Comparison of ENCODE assay signal across 20 cellular contexts in the genomic region with DNA sequence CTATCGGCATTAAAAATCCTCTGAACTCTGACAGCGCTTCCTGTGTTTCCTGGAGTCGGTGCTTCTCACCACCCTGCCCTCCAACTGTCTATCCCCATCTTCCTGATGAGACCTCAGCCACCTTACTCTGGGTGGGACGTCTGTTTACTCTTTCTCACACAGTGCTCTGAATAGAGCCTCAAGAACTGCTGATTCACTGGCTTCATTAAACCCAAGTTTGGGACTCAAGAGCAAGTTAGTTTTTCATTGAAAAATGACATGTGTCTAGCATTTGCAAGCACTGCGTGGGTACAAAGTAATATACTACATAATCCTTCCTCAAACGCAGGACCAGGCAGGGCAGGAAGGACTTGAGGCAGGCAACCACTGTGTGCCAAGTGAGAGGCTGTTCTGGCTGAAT. TPM values are rescaled to one million over a fixed set of nuclear protein-coding genes. Genes with fewer than 3 reads are reported as not detected.
DNase-seq lines count a peak whose midpoint lies in the region; ATAC-seq and TF ChIP-seq lines count a peak whose summit lies in the region.
"Had no signal": no experiment of that assay in that cellular context is flagged by ENCODE, and none has a peak within 500 bp of the region (broad histone marks: within the 10 kb centered on the region; RNA-seq: fewer than 3 reads in every experiment).

No MANE protein-coding gene starts in this region.

- H3K4me3 Mint-ChIP-seq in CD4-positive, CD25-positive, alpha-beta regulatory T cell: no peak overlapping the region
- H3K4me3 Mint-ChIP-seq in HFFc6: no peak overlapping the region
- H3K4me3 Mint-ChIP-seq in neural crest cell: no peak overlapping the region

- H3K36me3 Mint-ChIP-seq in CD4-positive, CD25-positive, alpha-beta regulatory T cell: peaks cover 40% of the 10 kb centered on the region
- H3K36me3 Mint-ChIP-seq in HFFc6 (ENCODE audit: low read depth): peaks cover 59% of the 10 kb centered on the region
- H3K36me3 Mint-ChIP-seq in neural crest cell (ENCODE audit: low read depth): peaks cover 32% of the 10 kb centered on the region

- DNase-seq in CD4-positive, CD25-positive, alpha-beta regulatory T cell: no peak
- no peak for DNase-seq in HFFc6
- DNase-seq in body of pancreas: no peak
- no peak for DNase-seq in neural crest cell (ENCODE audit: low read depth, low spot score)
- DNase-seq in superior temporal gyrus (ENCODE audit: extremely low spot score): no peak
- DNase-seq in NCI-H82 treated with DMSO at 0.1 percent for 48 hours (lab: John Stamatoyannopoulos, UW; ENCODE audit: unreplicated experiment): no peak
- DNase-seq in NCI-H128 (lab: John Stamatoyannopoulos, UW; ENCODE audit: unreplicated experiment): no peak
- DNase-seq: C1 segment of cervical spinal cord, DMS79 treated with DMSO at 0.1 percent for 48 hours, H7, Karpas-422, MG63, NCI-H1048, NCI-H1694, NCI-H2081 treated with DMSO at 0.1 percent for 48 hours, NCI-H510A, NCI-H748 treated with DMSO at 0.1 percent for 48 hours, OCI-M1, SHP77 had no signal

- H3K9me3 Mint-ChIP-seq in CD4-positive, CD25-positive, alpha-beta regulatory T cell: no peaks in the 10 kb centered on the region
- H3K9me3 Mint-ChIP-seq in HFFc6: no peaks in the 10 kb centered on the region
- H3K9me3 Mint-ChIP-seq in neural crest cell: no peaks in the 10 kb centered on the region

- no peak overlapping the region for H3K27ac ChIP-seq in CD4-positive, CD25-positive, alpha-beta regulatory T cell (ENCODE audit: insufficient read depth, low read length, poor library complexity, severe bottlenecking)
- H3K27ac ChIP-seq in body of pancreas: peak overlapping the region; percentile 52 to 86 (median 78)
- H3K27ac ChIP-seq: SK-N-MC had no signal

- H3K4me1 Mint-ChIP-seq in CD4-positive, CD25-positive, alpha-beta regulatory T cell: peaks cover 0 to 24% (median 7%) of the 10 kb centered on the region in 4 donors
- peaks cover 39% of the 10 kb centered on the region for H3K4me1 Mint-ChIP-seq in HFFc6 (ENCODE audit: low read depth)
- no peaks in the 10 kb centered on the region for H3K4me1 Mint-ChIP-seq in neural crest cell

- no peak for TF ChIP-seq POLR2A in body of pancreas (IDR thresholded peaks at IDR 0.05)

- peaks cover 4% of the 10 kb centered on the region for H3K36me3 ChIP-seq in CD4-positive, CD25-positive, alpha-beta regulatory T cell (ENCODE audit: control insufficient read depth, insufficient read depth, low read length)
- peaks cover 0 to 3% of the 10 kb centered on the region in 2 donors for H3K36me3 ChIP-seq in body of pancreas (replicated peaks in 1 of 2; ENCODE audit: insufficient read depth in 1 of 2, low read depth in 2 of 2)

- H3K27ac Mint-ChIP-seq in CD4-positive, CD25-positive, alpha-beta regulatory T cell: peak overlapping the region in 2 of 3 donors; percentile 3 to 67
- peak overlapping the region; percentile 20; the same call in 1 of the 2 replicates for H3K27ac Mint-ChIP-seq in HFFc6
- peak overlapping the region; percentile 39 for H3K27ac Mint-ChIP-seq in neural crest cell (ENCODE audit: unreplicated experiment)

- H3K27me3 ChIP-seq in CD4-positive, CD25-positive, alpha-beta regulatory T cell (ENCODE audit: control insufficient read depth, insufficient read depth, low read length): no peaks in the 10 kb centered on the region
- no peaks in the 10 kb centered on the region for H3K27me3 ChIP-seq in body of pancreas
- H3K27me3 ChIP-seq: MG63 had no signal

- H3K4me3 ChIP-seq in CD4-positive, CD25-positive, alpha-beta regulatory T cell (ENCODE audit: low read depth, low read length): no peak overlapping the region
- no peak overlapping the region for H3K4me3 ChIP-seq in body of pancreas
- H3K4me3 ChIP-seq: MG63, SK-N-MC had no signal

- intact Hi-C loops in body of pancreas (cut with DNase I): no loop called here

- no peak for TF ChIP-seq CTCF in HFFc6 (IDR thresholded peaks at IDR 0.05)
- no peak for TF ChIP-seq CTCF in body of pancreas (IDR thresholded peaks at IDR 0.05)
- TF ChIP-seq CTCF in neural crest cell (conservative IDR thresholded peaks at IDR 0.05): no peak

- ATAC-seq in CD4-positive, CD25-positive, alpha-beta regulatory T cell (ENCODE audit: low read depth in 2 of 2): no peak
- ATAC-seq in body of pancreas: no peak

- 69 to 79% methylated on average over 6 of the region's 6 CpGs for WGBS in body of pancreas, 2 donors

- no peaks in the 10 kb centered on the region for H3K4me1 ChIP-seq in CD4-positive, CD25-positive, alpha-beta regulatory T cell (ENCODE audit: control insufficient read depth, insufficient read depth, low read length, poor library complexity, severe bottlenecking)
- H3K4me1 ChIP-seq in body of pancreas: peaks cover 53% of the 10 kb centered on the region

- H3K27me3 Mint-ChIP-seq in CD4-positive, CD25-positive, alpha-beta regulatory T cell: no peaks in the 10 kb centered on the region
- H3K27me3 Mint-ChIP-seq in HFFc6 (ENCODE audit: insufficient read depth) (no peaks in the 10 kb centered on the region), neural crest cell (ENCODE audit: low read depth) (no peaks in the 10 kb centered on the region)

- H3K9me3 ChIP-seq in CD4-positive, CD25-positive, alpha-beta regulatory T cell (ENCODE audit: control insufficient read depth in 2 of 2, low read length in 2 of 2): no peaks in the 10 kb centered on the region
- no peaks in the 10 kb centered on the region for H3K9me3 ChIP-seq in body of pancreas

RNA-seq across cellular contexts. Expression of a gene that starts 49.5 kb away (rescaled TPM):
- 39.8 TPM for total RNA-seq in CD4-positive, CD25-positive, alpha-beta regulatory T cell
- 10 to 100 TPM; 50.1 to 64.2 (median 54.7) TPM for polyA plus RNA-seq in CD4-positive, CD25-positive, alpha-beta regulatory T cell
- 100 to 1,000 TPM; 255 to 357 (median 285) TPM for total RNA-seq in HFFc6 (2021; fragmentation: NEBNext Ultra II Directional; extraction: Animal tissue kit (Norgen Biotek cat#: 25700))
- total RNA-seq in body of pancreas: 100 to 1,000 TPM in 1 of 2 donors, 10 to 100 TPM in 1; 93.6 to 112 TPM
- total RNA-seq in neural crest cell: 107 and 111 TPM in 2 replicates
